Comparison of ENCODE assay signal across 10 cellular contexts in the genomic region with DNA sequence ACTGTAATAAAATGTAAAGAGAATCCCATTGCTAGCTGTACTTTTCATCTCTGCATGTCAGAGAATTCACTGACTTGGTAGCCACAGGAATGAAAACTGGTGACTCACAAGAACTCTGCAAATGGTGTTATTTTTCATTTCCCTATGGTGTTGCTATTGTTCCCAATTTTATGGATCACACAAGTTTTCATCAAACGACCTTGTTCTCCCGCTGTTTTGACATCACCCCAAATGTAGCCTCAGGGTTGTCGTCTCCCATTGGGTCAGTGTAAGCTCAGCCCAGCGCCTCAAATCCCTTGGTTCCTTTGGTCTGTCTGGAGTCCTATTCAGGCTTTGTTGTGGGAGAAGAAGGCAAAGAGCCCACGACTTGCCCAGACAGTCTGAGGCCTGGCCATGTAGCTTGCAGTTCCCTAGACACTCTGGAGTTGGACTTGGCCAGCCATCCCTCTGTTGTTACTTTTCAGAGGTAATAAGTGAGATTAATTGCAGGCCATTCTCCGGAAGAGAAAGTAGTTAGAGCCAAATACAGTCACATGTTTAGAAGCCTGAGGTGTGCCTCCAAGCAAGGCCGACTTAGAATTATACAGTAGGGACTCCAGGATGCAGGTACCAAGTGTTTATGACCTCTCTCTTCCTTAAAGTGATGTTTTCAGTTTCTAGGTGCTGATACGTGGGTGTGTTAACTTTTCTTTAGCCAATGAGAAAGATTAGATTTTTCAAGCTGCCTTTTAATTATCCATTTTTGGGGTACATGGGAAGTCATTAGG.
DNase-seq lines count a peak whose midpoint lies in the region; ATAC-seq, FAIRE-seq and TF ChIP-seq lines count a peak whose summit lies in the region.
"Had no signal": no experiment of that assay in that cellular context is flagged by ENCODE, and none has a peak within 500 bp of the region (broad histone marks: within the 10 kb centered on the region; RNA-seq: fewer than 3 reads in every experiment).

No MANE protein-coding gene starts in this region.

- in situ Hi-C loops in astrocyte of the spinal cord (cut with HindIII; ENCODE audit: low sequenced_read_pairs) = no loop called here

- FAIRE-seq in small intestine (lab: Jason Lieb, UNC) = no peak

- H3K4me3 ChIP-seq in astrocyte of the spinal cord (ENCODE audit: low read depth, low read length) (no peak overlapping the region), small intestine (ENCODE audit: low read depth in 1 of 2, low read length in 2 of 2) (no peak overlapping the region)

- H3K27ac Mint-ChIP-seq in activated naive CD8-positive, alpha-beta T cell treated with anti-CD3 and anti-CD28 coated beads, Interleukin-2, amount 50 U/mL, for 24 hours = no peak overlapping the region
- H3K27ac Mint-ChIP-seq: activated naive CD8-positive, alpha-beta T cell treated with anti-CD3 and anti-CD28 coated beads, Interleukin-2, amount 10 ng/mL, durations not matched to agents 7 days and 5 days had no signal

- H3K36me3 Mint-ChIP-seq in activated naive CD8-positive, alpha-beta T cell treated with anti-CD3 and anti-CD28 coated beads, Interleukin-2, amount 50 U/mL, for 24 hours (ENCODE audit: low read depth) = peaks cover 24% of the 10 kb centered on the region

- 40 to 57% (median 50%) methylated on average over 8 of the region's 8 CpGs for WGBS in small intestine, 3 donors

- H3K27ac ChIP-seq in small intestine (ENCODE audit: low read depth in 1 of 2, low read length in 1 of 2) = peak overlapping the region in 1 of 2 donors; percentile 43

- H3K4me1 ChIP-seq in small intestine (ENCODE audit: control insufficient read depth in 2 of 2, insufficient read depth in 1 of 2, low read depth in 1 of 2, low read length in 1 of 2) = peaks cover 3 to 13% of the 10 kb centered on the region in 2 donors

- ATAC-seq in left cardiac atrium (peak; percentile 10 to 89), HG02610 (IDR thresholded peaks at IDR 0.05; ENCODE audit: unreplicated experiment) (no peak), GM19467 (IDR thresholded peaks at IDR 0.05; ENCODE audit: unreplicated experiment) (no peak)
- no peak for ATAC-seq in activated naive CD8-positive, alpha-beta T cell treated with anti-CD3 and anti-CD28 coated beads, Interleukin-2, amount 50 U/mL, for 24 hours

- no peak for TF ChIP-seq CTCF in astrocyte of the spinal cord (IDR thresholded peaks at IDR 0.05; ENCODE audit: low read depth, low read length)

- H3K9me3 ChIP-seq in small intestine (ENCODE audit: control insufficient read depth, low read depth) = no peaks in the 10 kb centered on the region

- H3K4me3 Mint-ChIP-seq in activated naive CD8-positive, alpha-beta T cell treated with anti-CD3 and anti-CD28 coated beads, Interleukin-2, amount 50 U/mL, for 24 hours = no peak overlapping the region
- H3K4me3 Mint-ChIP-seq: activated naive CD8-positive, alpha-beta T cell treated with anti-CD3 and anti-CD28 coated beads, Interleukin-2, amount 10 ng/mL, durations not matched to agents 7 days and 5 days had no signal

- H3K9me3 Mint-ChIP-seq in activated naive CD8-positive, alpha-beta T cell treated with anti-CD3 and anti-CD28 coated beads, Interleukin-2, amount 50 U/mL, for 24 hours = no peaks in the 10 kb centered on the region
- H3K9me3 Mint-ChIP-seq: activated naive CD8-positive, alpha-beta T cell treated with anti-CD3 and anti-CD28 coated beads, Interleukin-2, amount 10 ng/mL, durations not matched to agents 7 days and 5 days had no signal

- intact Hi-C loops in left cardiac atrium (cut with DNase I) = no loop called here

- H3K27me3 Mint-ChIP-seq in activated naive CD8-positive, alpha-beta T cell treated with anti-CD3 and anti-CD28 coated beads, Interleukin-2, amount 50 U/mL, for 24 hours = no peaks in the 10 kb centered on the region
- H3K27me3 Mint-ChIP-seq: activated naive CD8-positive, alpha-beta T cell treated with anti-CD3 and anti-CD28 coated beads, Interleukin-2, amount 10 ng/mL, durations not matched to agents 7 days and 5 days had no signal

- peaks cover 6% of the 10 kb centered on the region for H3K4me1 Mint-ChIP-seq in activated naive CD8-positive, alpha-beta T cell treated with anti-CD3 and anti-CD28 coated beads, Interleukin-2, amount 50 U/mL, for 24 hours

- peak; percentile 34 for DNase-seq in H4 (ENCODE audit: low spot score)
- DNase-seq in astrocyte of the spinal cord (ENCODE audit: low read depth, low spot score) = peak; percentile 93
- no peak for DNase-seq in left cardiac atrium
- peak; percentile 12 for DNase-seq in small intestine
- DNase-seq in NCI-H526 treated with DMSO at 0.1 percent for 48 hours (lab: John Stamatoyannopoulos, UW) = no peak
- no peak for DNase-seq in activated naive CD8-positive, alpha-beta T cell treated with anti-CD3 and anti-CD28 coated beads, Interleukin-2, amount 50 U/mL, for 24 hours
- DNase-seq: activated CD4-positive, CD25-positive, alpha-beta regulatory T cell; activated naive CD8-positive, alpha-beta T cell treated with anti-CD3 and anti-CD28 coated beads, Interleukin-2, amount 10 ng/mL, durations not matched to agents 7 days and 5 days had no signal

- H3K36me3 ChIP-seq in small intestine (ENCODE audit: control insufficient read depth in 2 of 2, insufficient read depth in 2 of 2, low read length in 2 of 2) = peaks cover 0 to 6% of the 10 kb centered on the region in 2 donors

- H3K27me3 ChIP-seq in small intestine (ENCODE audit: control insufficient read depth in 2 of 2, insufficient read depth in 2 of 2, low read length in 2 of 2) = no peaks in the 10 kb centered on the region

Comparison
In these comparisons a context has a peak if more than half of its experiments do, and no peak if none do; other contexts are left out.
1. DNase-seq: peak in H4 (single experiment), astrocyte of the spinal cord (single experiment) and small intestine (single experiment); none in left cardiac atrium (single experiment), NCI-H526 treated with DMSO at 0.1 percent for 48 hours (single experiment) and activated naive CD8-positive, alpha-beta T cell treated with anti-CD3 and anti-CD28 coated beads, Interleukin-2, amount 50 U/mL, for 24 hours (single experiment).
2. ATAC-seq: peak in left cardiac atrium (2 of 2); none in HG02610 (single experiment), activated naive CD8-positive, alpha-beta T cell treated with anti-CD3 and anti-CD28 coated beads, Interleukin-2, amount 50 U/mL, for 24 hours (single experiment) and GM19467 (single experiment).